In genomic region chr7:90250601-90251303, GRCh38 we compare ENCODE assay signal across 17 cellular contexts. TPM values are rescaled to one million over a fixed set of nuclear protein-coding genes. Genes with fewer than 3 reads are reported as not detected.
A peak's percentile ranks its signal among the peaks of the same experiment; 100 is the strongest.
DNase-seq lines count a peak whose midpoint lies in the region; ATAC-seq and TF ChIP-seq lines count a peak whose summit lies in the region.
"Had no signal": no experiment of that assay in that cellular context is flagged by ENCODE, and none has a peak within 500 bp of the region (broad histone marks: within the 10 kb centered on the region; RNA-seq: fewer than 3 reads in every experiment).

No MANE protein-coding gene starts in this region.

- H4K20me1 ChIP-seq in IMR-90 (ENCODE audit: insufficient read depth, low read length): no peaks in the 10 kb centered on the region

- dilution Hi-C loops in IMR-90 (cut with HindIII; ENCODE audit: low sequenced_read_pairs, unreplicated experiment): no loop called here

- no peak overlapping the region for H3K23ac ChIP-seq in IMR-90 (ENCODE audit: low read depth, low read length)

- 60% methylated on average over 2 of the region's 3 CpGs; no CpG with 5 or more reads in 1 of the 2 experiments for WGBS in IMR-90 (ENCODE audit: extremely low coverage in 2 of 2, insufficient read length in 1 of 2), 2 experiments

- no TSS peak for BruUV-seq in IMR-90 (replicated peaks; lab: Mats Ljungman, UMichigan)

- no peak overlapping the region for H4K8ac ChIP-seq in IMR-90 (ENCODE audit: low read depth in 2 of 2, low read length in 2 of 2)

- no peak overlapping the region for H2BK120ac ChIP-seq in IMR-90 (ENCODE audit: low read depth, low read length)

- no peaks in the 10 kb centered on the region for H3K9me3 ChIP-seq in IMR-90 (ENCODE audit: control insufficient read depth, insufficient read depth, low read length)
- H3K9me3 ChIP-seq in stomach smooth muscle (ENCODE audit: control insufficient read depth in 2 of 2, low read length in 2 of 2): no peaks in the 10 kb centered on the region
- H3K9me3 ChIP-seq: thyroid gland had no signal

- TF ChIP-seq CTCF in IMR-90 (conservative IDR thresholded peaks at IDR 0.05; ENCODE audit: low read depth, low read length): no peak

- no peak overlapping the region for H4K5ac ChIP-seq in IMR-90 (ENCODE audit: low read depth, low read length)

- no peak overlapping the region; the same call in 2 of the 3 replicates for H2BK15ac ChIP-seq in IMR-90 (ENCODE audit: low read depth, low read length)

- H3K27me3 ChIP-seq in IMR-90 (ENCODE audit: control insufficient read depth, insufficient read depth, low read length) (no peaks in the 10 kb centered on the region; the same call in 1 of the 2 replicates), stomach smooth muscle (ENCODE audit: control insufficient read depth in 1 of 2, insufficient read depth in 2 of 2, low read length in 2 of 2) (no peaks in the 10 kb centered on the region)
- H3K27me3 ChIP-seq: brain microvascular endothelial cell, thyroid gland had no signal

- H3K36me3 ChIP-seq in IMR-90 (ENCODE audit: control insufficient read depth, insufficient read depth, low read length) (no peaks in the 10 kb centered on the region), stomach smooth muscle (ENCODE audit: control insufficient read depth in 2 of 2, insufficient read depth in 2 of 2, low read length in 2 of 2) (no peaks in the 10 kb centered on the region)
- H3K36me3 ChIP-seq: brain microvascular endothelial cell, thyroid gland had no signal

- H2AFZ ChIP-seq in IMR-90 (replicated peaks; ENCODE audit: low read length, poor library complexity): no peak overlapping the region

- TF ChIP-seq RAD21 in IMR-90 (IDR thresholded peaks at IDR 0.05; ENCODE audit: low read length): no peak

- H3K4ac ChIP-seq in IMR-90 (ENCODE audit: low read depth, low read length): no peak overlapping the region

- in situ Hi-C loops in IMR-90 (cut with MboI; ENCODE audit: low sequenced_read_pairs): no loop called here

- no peaks in the 10 kb centered on the region for H3K79me1 ChIP-seq in IMR-90 (ENCODE audit: low read depth in 1 of 2, low read length in 2 of 2)

- CTCF ChIA-PET in IMR-90 (lab: Yijun Ruan, JAX): interaction anchor here (1.2 kb wide), 1 partner anchor 39 kb away, joined by 5 read pairs; the partner anchor contains the start of gene STEAP2

- peak; percentile 17; the same call in 1 of the 2 replicates for ATAC-seq in IMR-90 (ENCODE audit: low read depth)
- no peak for ATAC-seq in HG03520 (IDR thresholded peaks at IDR 0.05; ENCODE audit: unreplicated experiment)

- H3K56ac ChIP-seq in IMR-90 (ENCODE audit: extremely low read depth, insufficient read depth, low read length): no peak overlapping the region

- TF ChIP-seq POLR2A in IMR-90 (IDR thresholded peaks at IDR 0.05; ENCODE audit: low read depth, low read length): no peak

- H3K27ac ChIP-seq in IMR-90 (ENCODE audit: insufficient read depth, low read length): no peak overlapping the region
- H3K27ac ChIP-seq in stomach smooth muscle (ENCODE audit: low read length): peak overlapping the region; percentile 19
- H3K27ac ChIP-seq: brain microvascular endothelial cell had no signal

- no peak overlapping the region for H4K91ac ChIP-seq in IMR-90 (ENCODE audit: insufficient read depth, low read depth, low read length)

- no peak overlapping the region for H2AK9ac ChIP-seq in IMR-90 (replicated peaks; ENCODE audit: low read depth, low read length, poor library complexity)

- no peak overlapping the region for H2BK20ac ChIP-seq in IMR-90 (ENCODE audit: low read depth, low read length)

- no peak overlapping the region for H3K4me3 ChIP-seq in IMR-90 (ENCODE audit: insufficient read depth, low read depth, low read length)
- no peak overlapping the region for H3K4me3 ChIP-seq in stomach smooth muscle (ENCODE audit: low read length in 2 of 2)
- H3K4me3 ChIP-seq: thyroid gland had no signal

- no peak overlapping the region for H3K4me2 ChIP-seq in IMR-90 (ENCODE audit: low read depth, low read length)

- no peak overlapping the region for H3K18ac ChIP-seq in IMR-90 (ENCODE audit: low read depth, low read length)

- intact Hi-C loops in IMR-90 (cut with micrococcal nuclease): no loop called here

- no peak overlapping the region for H2AK5ac ChIP-seq in IMR-90 (ENCODE audit: low read depth, low read length)

- H2BK5ac ChIP-seq in IMR-90 (ENCODE audit: low read depth, low read length, poor library complexity, severe bottlenecking): no peak overlapping the region

- no peak overlapping the region for H3K14ac ChIP-seq in IMR-90 (replicated peaks; ENCODE audit: low read depth, low read length)

- H3K9ac ChIP-seq in IMR-90 (ENCODE audit: low read depth, low read length) (no peak overlapping the region), stomach smooth muscle (ENCODE audit: low read length in 2 of 2) (no peak overlapping the region)

- no peaks in the 10 kb centered on the region for H3K9me1 ChIP-seq in IMR-90 (ENCODE audit: insufficient read depth, low read length)

- DNase-seq in IMR-90 (peak; percentile 40), astrocyte of the hippocampus (ENCODE audit: low read depth, low spot score) (peak; percentile 46), hepatic stellate cell (ENCODE audit: low spot score) (peak; percentile 31), mucosa of gallbladder (ENCODE audit: low spot score) (no peak), cerebellar cortex (ENCODE audit: low spot score) (no peak), KG1 (lab: John Stamatoyannopoulos, UW) (no peak)
- DNase-seq: activated CD4-positive, alpha-beta T cell treated with anti-CD3 and anti-CD28 coated beads, Interleukin-2, amount 10 ng/mL, durations not matched to agents 7 days and 5 days; brain microvascular endothelial cell; Calu3; immature natural killer cell; naive thymus-derived CD8-positive, alpha-beta T cell; NCI-H2227 treated with DMSO at 0.1 percent for 48 hours; thyroid gland had no signal

- H3K4me1 ChIP-seq in IMR-90 (ENCODE audit: control insufficient read depth, insufficient read depth, low read length) (no peaks in the 10 kb centered on the region; the same call in 1 of the 2 replicates), stomach smooth muscle (ENCODE audit: control insufficient read depth, insufficient read depth, low read length) (no peaks in the 10 kb centered on the region)

- POLR2A ChIA-PET in IMR-90 (lab: Charles Lee; ENCODE audit: unreplicated experiment): no interaction called here

TF ChIP-seq in IMR-90, 13 proteins besides CTCF, POLR2A, EP300 and RAD21:
- no peak for TF ChIP-seq MAZ (IDR thresholded peaks at IDR 0.05; ENCODE audit: borderline replicate concordance, low read depth, low read length)

RNA-seq across cellular contexts. Expression of gene CFAP69, which starts 5.8 kb away (rescaled TPM):
- total RNA-seq in IMR-90 (2012; rRNA removed) (0.72 and 1.7 TPM in 2 replicates), mucosa of gallbladder (11.6 TPM)
- 0.50 and 0.86 TPM in 2 replicates for polyA plus RNA-seq in IMR-90 (2012; rRNA removed)
- 0.13 and 0.74 TPM in 2 replicates for polyA plus RNA-seq in IMR-90 (2012; cell fraction: cytosol; rRNA removed)
- polyA plus RNA-seq in IMR-90 (2012; cell fraction: nucleus; rRNA removed; ENCODE audit: low replicate concordance): 1.3 and 2.8 TPM in 2 replicates
- total RNA-seq: activated CD4-positive, alpha-beta T cell treated with anti-CD3 and anti-CD28 coated beads, Interleukin-2, amount 10 ng/mL, durations not matched to agents 7 days and 5 days; OCI-LY7; T-helper 2 cell treated with Interferon-gamma antibody and Interleukin-4, amounts not matched to agents 100 ng/mL and 5 ng/mL, for 36 hours had no signal
- polyA plus RNA-seq: immature natural killer cell; naive thymus-derived CD8-positive, alpha-beta T cell had no signal

RNA-seq across cellular contexts. Expression of gene STEAP2, which starts 39.2 kb away (rescaled TPM):
- total RNA-seq in IMR-90 (2012; rRNA removed) (3.9 and 4.2 TPM in 2 replicates), mucosa of gallbladder (29.9 TPM)
- polyA plus RNA-seq in IMR-90 (2012; rRNA removed): 1.7 and 1.8 TPM in 2 replicates
- 0.45 and 0.51 TPM in 2 replicates for polyA plus RNA-seq in IMR-90 (2012; cell fraction: cytosol; rRNA removed)
- 0.67 and 4.7 TPM in 2 replicates for polyA plus RNA-seq in IMR-90 (2012; cell fraction: nucleus; rRNA removed; ENCODE audit: low replicate concordance)
- total RNA-seq: activated CD4-positive, alpha-beta T cell treated with anti-CD3 and anti-CD28 coated beads, Interleukin-2, amount 10 ng/mL, durations not matched to agents 7 days and 5 days; naive thymus-derived CD8-positive, alpha-beta T cell; OCI-LY7 had no signal
- polyA plus RNA-seq: immature natural killer cell; naive thymus-derived CD8-positive, alpha-beta T cell had no signal

Comparison
In these comparisons a context has a peak if more than half of its experiments do, and no peak if none do; other contexts are left out.
1. DNase-seq: peak in IMR-90 (single experiment), astrocyte of the hippocampus (single experiment) and hepatic stellate cell (single experiment); none in mucosa of gallbladder (single experiment), cerebellar cortex (single experiment) and KG1 (single experiment).